ENCODE assay signal across 21 cellular contexts in genomic region chr20:9409352-9409751, GRCh38.
DNase-seq lines count a peak whose midpoint lies in the region; ATAC-seq, FAIRE-seq and TF ChIP-seq lines count a peak whose summit lies in the region.
"Had no signal": no experiment of that assay in that cellular context is flagged by ENCODE, and none has a peak within 500 bp of the region (broad histone marks: within the 10 kb centered on the region; RNA-seq: fewer than 3 reads in every experiment).

No MANE protein-coding gene starts in this region.

- H3K27ac ChIP-seq in astrocyte (ENCODE audit: low read depth, low read length), result peak overlapping the region; percentile 68
- no peak overlapping the region for H3K27ac ChIP-seq in right cardiac atrium (ENCODE audit: low read length)
- H3K27ac ChIP-seq in dorsolateral prefrontal cortex, result peak overlapping the region in 1 of 59 donors; percentile 76
- H3K27ac ChIP-seq: hepatocyte, pancreas had no signal

- H3K4me1 ChIP-seq in astrocyte (ENCODE audit: insufficient read depth, low read length) (peaks cover 24% of the 10 kb centered on the region), right cardiac atrium (ENCODE audit: control insufficient read depth, insufficient read depth, low read length) (no peaks in the 10 kb centered on the region)
- H3K4me1 ChIP-seq: pancreas had no signal

- ATAC-seq in right cardiac atrium (no peak), GM19467 (IDR thresholded peaks at IDR 0.05; ENCODE audit: unreplicated experiment) (no peak)
- ATAC-seq: HepG2; naive thymus-derived CD8-positive, alpha-beta T cell had no signal

- peak overlapping the region; percentile 55 for H3K4me2 ChIP-seq in astrocyte (ENCODE audit: low read length)
- H3K4me2 ChIP-seq: hepatocyte had no signal

- H3K4me3 ChIP-seq in AG10803 (ENCODE audit: low read length), result no peak overlapping the region
- H3K4me3 ChIP-seq in astrocyte (ENCODE audit: insufficient read depth, low read depth, low read length), result no peak overlapping the region
- no peak overlapping the region for H3K4me3 ChIP-seq in fibroblast of the aortic adventitia (ENCODE audit: low read depth, low read length)
- H3K4me3 ChIP-seq in right cardiac atrium (ENCODE audit: low read length), result no peak overlapping the region
- no peak overlapping the region for H3K4me3 ChIP-seq in dorsolateral prefrontal cortex
- H3K4me3 ChIP-seq: hepatocyte, pancreas had no signal

- no peaks in the 10 kb centered on the region for H3K36me3 ChIP-seq in astrocyte (ENCODE audit: insufficient read depth, low read length)
- H3K36me3 ChIP-seq: pancreas had no signal

- peaks cover 20% of the 10 kb centered on the region for H3K4me1 Mint-ChIP-seq in astrocyte (ENCODE audit: low read depth, unreplicated experiment)
- H3K4me1 Mint-ChIP-seq: activated naive CD4-positive, alpha-beta T cell treated with anti-CD3 and anti-CD28 coated beads, Interleukin-2, amount 50 U/mL, for 24 hours; naive thymus-derived CD8-positive, alpha-beta T cell had no signal

- intact Hi-C loops in right cardiac atrium (cut with DNase I) (loop anchor here (2.0 to 5.0 kb wide), 3 partner anchors 198 to 203 kb away; no protein-coding TSS in a partner anchor), dorsolateral prefrontal cortex (cut with DNase I) (loop anchor here (2.0 to 10.0 kb wide), 3 partner anchors 199 to 505 kb away; no protein-coding TSS in a partner anchor)

- H3K27me3 ChIP-seq in astrocyte (ENCODE audit: insufficient read depth, low read length) (no peaks in the 10 kb centered on the region), right cardiac atrium (ENCODE audit: control insufficient read depth, insufficient read depth) (no peaks in the 10 kb centered on the region), dorsolateral prefrontal cortex (no peaks in the 10 kb centered on the region)
- H3K27me3 ChIP-seq: hepatocyte, pancreas had no signal

- FAIRE-seq in astrocyte (lab: Jason Lieb, UNC), result peak; percentile 32
- FAIRE-seq: HepG2, islet of Langerhans, pancreas, urothelium cell line had no signal

- H3K79me2 ChIP-seq in astrocyte (ENCODE audit: insufficient read depth, low read length), result no peaks in the 10 kb centered on the region
- H3K79me2 ChIP-seq: hepatocyte had no signal

- H2AFZ ChIP-seq in astrocyte (ENCODE audit: low read depth, low read length), result no peak overlapping the region
- H2AFZ ChIP-seq: hepatocyte had no signal

- peak; percentile 67 for DNase-seq in AG10803 (ENCODE audit: low read depth)
- DNase-seq in HS-5 (ENCODE audit: low read depth), result peak; percentile 61
- peak; percentile 66 for DNase-seq in astrocyte (ENCODE audit: low read depth)
- peak; percentile 64 for DNase-seq in fibroblast of the aortic adventitia (ENCODE audit: low read depth)
- DNase-seq in right cardiac atrium, result no peak
- no peak for DNase-seq in dorsolateral prefrontal cortex
- DNase-seq in OCI-M2 (lab: John Stamatoyannopoulos, UW; ENCODE audit: unreplicated experiment), result no peak
- DNase-seq: activated CD4-positive, alpha-beta T cell treated with anti-CD3 and anti-CD28 coated beads, Interleukin-2, amount 50 U/mL, for 48 hours; MM.1S; naive thymus-derived CD8-positive, alpha-beta T cell; NCI-H1694; pancreas; SHP77 treated with DMSO at 0.1 percent for 48 hours; stimulated activated CD4-positive, alpha-beta T cell treated with anti-CD3 and anti-CD28 coated beads, Interleukin-4, amount 100 ng/mL, for 4 hours had no signal

- H3K9me3 Mint-ChIP-seq in astrocyte (ENCODE audit: unreplicated experiment), result no peaks in the 10 kb centered on the region
- H3K9me3 Mint-ChIP-seq: activated naive CD4-positive, alpha-beta T cell treated with anti-CD3 and anti-CD28 coated beads, Interleukin-2, amount 50 U/mL, for 24 hours; brain; naive thymus-derived CD8-positive, alpha-beta T cell had no signal

- 84% methylated on average over 1 of the region's 1 CpG for WGBS in right cardiac atrium

- no peaks in the 10 kb centered on the region for H3K27me3 Mint-ChIP-seq in astrocyte (ENCODE audit: low read depth, unreplicated experiment)
- H3K27me3 Mint-ChIP-seq: activated naive CD4-positive, alpha-beta T cell treated with anti-CD3 and anti-CD28 coated beads, Interleukin-2, amount 50 U/mL, for 24 hours; brain; naive thymus-derived CD8-positive, alpha-beta T cell had no signal

- peak overlapping the region; percentile 33 for H3K9ac ChIP-seq in astrocyte (ENCODE audit: low read length)

- H3K27ac Mint-ChIP-seq in astrocyte (ENCODE audit: unreplicated experiment), result peak overlapping the region; percentile 88
- H3K27ac Mint-ChIP-seq: activated naive CD4-positive, alpha-beta T cell treated with anti-CD3 and anti-CD28 coated beads, Interleukin-2, amount 50 U/mL, for 24 hours; naive thymus-derived CD8-positive, alpha-beta T cell had no signal

- no peaks in the 10 kb centered on the region for H4K20me1 ChIP-seq in astrocyte (ENCODE audit: insufficient read depth, low read length)

- TF ChIP-seq CTCF in AG10803 (conservative IDR thresholded peaks at IDR 0.05; ENCODE audit: low read length) (no peak), astrocyte (IDR thresholded peaks at IDR 0.05; ENCODE audit: insufficient read depth, low read depth, low read length) (no peak), fibroblast of the aortic adventitia (IDR thresholded peaks at IDR 0.05; ENCODE audit: insufficient read depth, low read length) (no peak), dorsolateral prefrontal cortex (IDR thresholded peaks at IDR 0.05 in 54 of 56, conservative IDR thresholded peaks at IDR 0.05 in 2 of 56; ENCODE audit: low read depth in 1 of 56, partially characterized antibody in 56 of 56) (no peak)

- H3K36me3 Mint-ChIP-seq in astrocyte (ENCODE audit: low read depth, unreplicated experiment), result peaks cover 14% of the 10 kb centered on the region
- H3K36me3 Mint-ChIP-seq: activated naive CD4-positive, alpha-beta T cell treated with anti-CD3 and anti-CD28 coated beads, Interleukin-2, amount 50 U/mL, for 24 hours; naive thymus-derived CD8-positive, alpha-beta T cell had no signal

- no peaks in the 10 kb centered on the region for H3K9me3 ChIP-seq in astrocyte (ENCODE audit: insufficient read depth, low read depth, low read length)
- no peaks in the 10 kb centered on the region for H3K9me3 ChIP-seq in right cardiac atrium (ENCODE audit: control insufficient read depth, low read length)
- H3K9me3 ChIP-seq: pancreas had no signal

- no peak overlapping the region for H3K4me3 Mint-ChIP-seq in astrocyte (ENCODE audit: unreplicated experiment)
- H3K4me3 Mint-ChIP-seq: activated naive CD4-positive, alpha-beta T cell treated with anti-CD3 and anti-CD28 coated beads, Interleukin-2, amount 50 U/mL, for 24 hours; brain; naive thymus-derived CD8-positive, alpha-beta T cell had no signal

Comparison
In these comparisons a context has a peak if more than half of its experiments do, and no peak if none do; other contexts are left out.
1. DNase-seq: peak in AG10803 (single experiment), HS-5 (single experiment), astrocyte (single experiment) and fibroblast of the aortic adventitia (single experiment); none in right cardiac atrium (0 of 3), dorsolateral prefrontal cortex (0 of 10) and OCI-M2 (single experiment).